Comparison of ENCODE assay signal across 8 cellular contexts in the genomic region with DNA sequence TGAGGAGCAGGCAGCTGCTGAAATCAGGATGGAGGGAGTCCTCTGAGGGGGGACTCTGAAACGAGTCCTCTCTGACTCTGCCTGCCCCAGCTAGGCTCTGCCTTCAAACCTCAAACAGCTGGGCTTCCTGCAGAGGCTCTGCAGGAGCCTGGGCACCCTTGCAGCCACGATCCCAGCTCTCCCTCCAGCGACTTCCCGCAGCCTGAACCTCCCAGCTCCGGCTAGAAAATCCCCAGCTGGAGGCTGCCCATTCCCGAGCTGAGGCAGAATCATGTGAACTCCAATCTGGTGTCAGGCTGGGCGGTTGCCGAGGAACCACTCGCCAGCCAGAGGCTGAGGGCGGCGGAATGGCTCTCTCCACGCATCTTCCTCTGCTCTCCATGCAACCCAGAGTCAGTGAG. TPM values are rescaled to one million over a fixed set of nuclear protein-coding genes. Genes with fewer than 3 reads are reported as not detected.
DNase-seq lines count a peak whose midpoint lies in the region; ATAC-seq and TF ChIP-seq lines count a peak whose summit lies in the region.

A gene with protein sequence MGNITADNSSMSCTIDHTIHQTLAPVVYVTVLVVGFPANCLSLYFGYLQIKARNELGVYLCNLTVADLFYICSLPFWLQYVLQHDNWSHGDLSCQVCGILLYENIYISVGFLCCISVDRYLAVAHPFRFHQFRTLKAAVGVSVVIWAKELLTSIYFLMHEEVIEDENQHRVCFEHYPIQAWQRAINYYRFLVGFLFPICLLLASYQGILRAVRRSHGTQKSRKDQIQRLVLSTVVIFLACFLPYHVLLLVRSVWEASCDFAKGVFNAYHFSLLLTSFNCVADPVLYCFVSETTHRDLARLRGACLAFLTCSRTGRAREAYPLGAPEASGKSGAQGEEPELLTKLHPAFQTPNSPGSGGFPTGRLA (minus strand): TSS at position 204 of the 401 bp plus-strand sequence. CDS start 9,654 bp downstream, outside the sequence.

- peak; percentile 74 for DNase-seq in NCI-H82 (lab: John Stamatoyannopoulos, UW)
- DNase-seq in NCI-H82 treated with DMSO at 0.1 percent for 48 hours (lab: John Stamatoyannopoulos, UW; ENCODE audit: unreplicated experiment) = no peak
- DNase-seq in NCI-H446 treated with DMSO at 0.1 percent for 48 hours (lab: John Stamatoyannopoulos, UW) = peak; percentile 44
- peak; percentile 46 for DNase-seq in brain microvascular endothelial cell
- peak; percentile 68 for DNase-seq in islet precursor cell
- DNase-seq in stomach = peak; percentile 57

- H3K27me3 ChIP-seq in brain microvascular endothelial cell (replicated peaks) = no peaks in the 10 kb centered on the region
- H3K27me3 ChIP-seq in stomach = no peaks in the 10 kb centered on the region

- no peak for TF ChIP-seq POLR2A in stomach (IDR thresholded peaks at IDR 0.05)

- no peak for TF ChIP-seq EP300 in stomach (IDR thresholded peaks at IDR 0.05)

- intact Hi-C loops in stomach (cut with DNase I; ENCODE audit: low total_unique reads) = no loop called here

- in situ Hi-C loops in brain microvascular endothelial cell (cut with HindIII; ENCODE audit: low pct_ligation_motif_present, low sequenced_read_pairs) = no loop called here

- TF ChIP-seq CTCF in brain microvascular endothelial cell (IDR thresholded peaks at IDR 0.05; ENCODE audit: low read depth, low read length, missing control alignments) = no peak
- no peak for TF ChIP-seq CTCF in stomach (IDR thresholded peaks at IDR 0.05)

- H3K36me3 ChIP-seq in brain microvascular endothelial cell (replicated peaks) = no peaks in the 10 kb centered on the region
- H3K36me3 ChIP-seq in stomach = no peaks in the 10 kb centered on the region

- H3K9me3 ChIP-seq in stomach = no peaks in the 10 kb centered on the region

- H3K4me3 ChIP-seq in brain microvascular endothelial cell (ENCODE audit: low read depth, low read length) = peak within 1 kb of the TSS; percentile 20
- H3K4me3 ChIP-seq in stomach = peak within 1 kb of the TSS; percentile 16 to 38 (median 19)

- ATAC-seq in HG03378 (IDR thresholded peaks at IDR 0.05; ENCODE audit: unreplicated experiment) (no peak), HG03571 (IDR thresholded peaks at IDR 0.05; ENCODE audit: unreplicated experiment) (no peak)

- no peak within 1 kb of the TSS for H3K27ac ChIP-seq in brain microvascular endothelial cell
- peak within 1 kb of the TSS; percentile 63 to 83 (median 71) for H3K27ac ChIP-seq in stomach

- WGBS in stomach, 5 donors = 9 to 20% (median 11%) methylated on average over 11 to 12 of the region's 12 CpGs

- H3K4me1 ChIP-seq in stomach = peaks cover 0 to 37% (median 22%) of the 10 kb centered on the region in 4 donors

RNA-seq across cellular contexts. Expression of the gene that starts here (rescaled TPM):
- total RNA-seq in stomach = 10 to 100 TPM in 2 of 5 donors, 1 to 10 TPM in 1, not detected in 2; 4.0 to 19.3 (median 11.0) TPM
- polyA plus RNA-seq in stomach = 10 to 100 TPM in 1 of 3 donors, 1 to 10 TPM in 2; 1.9 to 10.9 (median 7.2) TPM
